Comparison of ENCODE assay signal across 18 cellular contexts in genomic region chr12:46958599-46959290, GRCh38.
"Had no signal": no experiment of that assay in that cellular context is flagged by ENCODE, and none has a peak within 500 bp of the region (broad histone marks: within the 10 kb centered on the region; RNA-seq: fewer than 3 reads in every experiment).

No MANE protein-coding gene starts in this region.

- H2AFZ ChIP-seq: neural progenitor cell had no signal

- H3K4me1 Mint-ChIP-seq: activated naive CD4-positive, alpha-beta T cell treated with anti-CD3 and anti-CD28 coated beads, Interleukin-2, amount 10 ng/mL, durations not matched to agents 7 days and 5 days; stimulated activated naive B cell treated with anti-CD40 and anti-IgM and Interleukin-4, amounts not matched to agents 10 μg/mL and 1 μg/mL and 100 μg/mL, for 72 hours had no signal

- FAIRE-seq: endothelial cell of umbilical vein, frontal cortex, pancreas had no signal

- H3K9me3 ChIP-seq: colonic mucosa, heart right ventricle, pancreas, spleen, transverse colon had no signal

- H3K36me3 Mint-ChIP-seq: activated naive CD4-positive, alpha-beta T cell treated with anti-CD3 and anti-CD28 coated beads, Interleukin-2, amount 10 ng/mL, durations not matched to agents 7 days and 5 days; neural progenitor cell; stimulated activated naive B cell treated with anti-CD40 and anti-IgM and Interleukin-4, amounts not matched to agents 10 μg/mL and 1 μg/mL and 100 μg/mL, for 72 hours had no signal

- H3K27ac Mint-ChIP-seq: activated naive CD4-positive, alpha-beta T cell treated with anti-CD3 and anti-CD28 coated beads, Interleukin-2, amount 10 ng/mL, durations not matched to agents 7 days and 5 days; activated T-helper 2 cell treated with anti-CD3 and anti-CD28 coated beads, Interferon-gamma antibody, Interleukin-2, Interleukin-4, amounts not matched to agents 10 μg/mL and 5 μg/mL and 100 μg/mL, durations not matched to agents 14 hours and 24 hours and 36 hours; neural progenitor cell; stimulated activated naive B cell treated with anti-CD40 and anti-IgM and Interleukin-4, amounts not matched to agents 10 μg/mL and 1 μg/mL and 100 μg/mL, for 72 hours; T-helper 1 cell treated with Interleukin-12 subunit alpha and Interleukin-12 subunit beta and Interleukin-4 antibody, amounts not matched to agents 30 μg/mL and 1 μg/mL, for 36 hours had no signal

- H3K27me3 ChIP-seq: colonic mucosa, heart right ventricle, neural progenitor cell, pancreas, transverse colon had no signal

- DNase-seq: activated CD4-positive, alpha-beta T cell treated with anti-CD3 and anti-CD28 coated beads, Interleukin-2, amount 50 U/mL, for 1 hour; activated naive CD4-positive, alpha-beta T cell treated with anti-CD3 and anti-CD28 coated beads, Interleukin-2, amount 10 ng/mL, durations not matched to agents 7 days and 5 days; activated T-cell treated with anti-CD3 and anti-CD28 coated beads for 4 hours; colonic mucosa; effector CD4-positive, alpha-beta T cell; heart right ventricle; islet precursor cell; left ventricle myocardium superior; pancreas; spleen; stimulated activated CD4-positive, alpha-beta T cell treated with anti-CD3 and anti-CD28 coated beads, Interleukin-2, amount 100 ng/mL, for 24 hours; stimulated activated naive B cell treated with anti-CD40 and anti-IgM and Interleukin-4, amounts not matched to agents 10 μg/mL and 1 μg/mL and 100 μg/mL, for 72 hours; transverse colon had no signal

- H3K4me3 Mint-ChIP-seq: activated naive CD4-positive, alpha-beta T cell treated with anti-CD3 and anti-CD28 coated beads, Interleukin-2, amount 10 ng/mL, durations not matched to agents 7 days and 5 days; neural progenitor cell; stimulated activated naive B cell treated with anti-CD40 and anti-IgM and Interleukin-4, amounts not matched to agents 10 μg/mL and 1 μg/mL and 100 μg/mL, for 72 hours; T-helper 1 cell treated with Interleukin-12 subunit alpha and Interleukin-12 subunit beta and Interleukin-4 antibody, amounts not matched to agents 30 μg/mL and 1 μg/mL, for 36 hours had no signal

- H3K4me1 ChIP-seq: colonic mucosa, pancreas, spleen, transverse colon had no signal

- H3K4me3 ChIP-seq: colonic mucosa, heart right ventricle, neural progenitor cell, pancreas, spleen, transverse colon had no signal

- H3K4me2 ChIP-seq: neural progenitor cell had no signal

- H3K36me3 ChIP-seq: colonic mucosa, heart right ventricle, neural progenitor cell, pancreas, spleen, transverse colon had no signal

- H3K9ac ChIP-seq: neural progenitor cell had no signal

- ATAC-seq: pancreas; stimulated activated naive B cell treated with anti-CD40 and anti-IgM and Interleukin-4, amounts not matched to agents 10 μg/mL and 1 μg/mL and 100 μg/mL, for 72 hours had no signal

- H3K27ac ChIP-seq: colonic mucosa, neural progenitor cell, pancreas, spleen, transverse colon had no signal
